In the genomic region with DNA sequence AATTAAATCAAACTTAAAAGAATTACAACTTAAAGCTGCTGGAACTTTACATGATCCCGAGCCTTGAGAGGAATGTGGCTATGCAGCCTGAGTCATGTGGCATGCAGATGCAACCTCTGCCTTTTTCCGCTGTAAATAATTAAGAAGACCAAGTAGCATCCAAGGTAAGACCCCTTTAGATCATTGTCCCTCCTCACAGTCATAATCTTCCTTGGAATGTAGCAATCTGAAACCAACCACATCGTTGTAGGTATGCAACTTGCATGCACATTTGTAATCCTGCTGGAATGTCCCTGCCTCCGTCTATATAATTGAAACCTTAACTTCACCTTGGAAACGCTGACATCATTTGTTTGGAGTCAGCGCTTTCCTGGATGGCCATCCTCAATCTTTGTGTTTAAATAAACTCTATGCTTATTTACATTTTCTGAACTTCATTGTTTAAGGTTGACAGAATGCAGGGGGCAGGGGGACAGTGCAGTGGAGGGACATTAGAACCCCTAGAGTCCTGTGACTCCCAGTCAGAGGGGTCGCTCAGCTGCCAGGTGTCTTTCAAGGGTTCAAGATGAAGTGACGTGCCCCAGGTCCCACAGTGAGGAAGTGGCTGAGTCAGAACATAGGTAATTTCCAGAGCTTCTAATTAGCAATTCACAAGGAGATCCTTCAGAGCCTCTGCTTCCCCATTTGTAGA, we compare ENCODE assay signal across 8 cellular contexts.
DNase-seq lines count a peak whose midpoint lies in the region; ATAC-seq and TF ChIP-seq lines count a peak whose summit lies in the region.

No MANE protein-coding gene starts in this region.

- H3K4ac ChIP-seq in mesendoderm (ENCODE audit: low read depth, low read length): peak overlapping the region; percentile 66

- H4K20me1 ChIP-seq in PC-9 (ENCODE audit: insufficient read depth): no peaks in the 10 kb centered on the region

- no peak overlapping the region for H3K23ac ChIP-seq in mesendoderm (ENCODE audit: low read length)

- no peak for TF ChIP-seq CTCF in PC-9 (conservative IDR thresholded peaks at IDR 0.05)
- no peak for TF ChIP-seq CTCF in choroid plexus epithelial cell (conservative IDR thresholded peaks at IDR 0.05; ENCODE audit: low read depth, low read length)

- H3K36me3 ChIP-seq in PC-9 (ENCODE audit: low read depth) (no peaks in the 10 kb centered on the region), mesendoderm (ENCODE audit: control insufficient read depth, insufficient read depth, low read length) (no peaks in the 10 kb centered on the region)

- H2BK5ac ChIP-seq in mesendoderm (ENCODE audit: low read length): peak overlapping the region; percentile 40

- peak overlapping the region; percentile 61 for H3K4me3 ChIP-seq in PC-9
- peak overlapping the region; percentile 68 for H3K4me3 ChIP-seq in choroid plexus epithelial cell (ENCODE audit: low read depth, low read length)
- peak overlapping the region; percentile 39 for H3K4me3 ChIP-seq in mesendoderm (ENCODE audit: low read length)

- peak; percentile 64 for DNase-seq in AG08395 (ENCODE audit: low spot score)
- peak; percentile 28 for DNase-seq in GF-D8 (lab: John Stamatoyannopoulos, UW)
- peak; percentile 48 to 89 for DNase-seq in PC-9
- DNase-seq in choroid plexus epithelial cell (ENCODE audit: low read depth): peak; percentile 88
- DNase-seq in mesendoderm: peak; percentile 96
- DNase-seq in central memory CD4-positive, alpha-beta T cell: no peak
- no peak for DNase-seq in activated CD4-positive, CD25-positive, alpha-beta regulatory T cell treated with anti-CD3 and anti-CD28 coated beads, Interleukin-2, amount 50 U/mL, for 72 hours

- H2AK5ac ChIP-seq in mesendoderm (ENCODE audit: low read length): peak overlapping the region; percentile 50

- H3K79me2 ChIP-seq in PC-9 (ENCODE audit: low read depth) (0 out of 2 replicates have a peak, but pooled peaks cover 5% of the 10 kb centered on the region), mesendoderm (ENCODE audit: control insufficient read depth, insufficient read depth, low read length) (peaks cover 4% of the 10 kb centered on the region)

- intact Hi-C loops in PC-9 (cut with micrococcal nuclease; ENCODE audit: unreplicated experiment): loop anchor here (1.0 to 5.0 kb wide), 3 partner anchors 111 to 398 kb away; a partner anchor contains a TSS

- BruUV-seq in PC-9 (replicated peaks; lab: Mats Ljungman, UMichigan): TSS peak; percentile 62

- H4K8ac ChIP-seq in mesendoderm (ENCODE audit: low read depth, low read length): peak overlapping the region; percentile 59

- H3K27ac ChIP-seq in PC-9 (peak overlapping the region; percentile 64), mesendoderm (ENCODE audit: low read depth, low read length) (peak overlapping the region; percentile 82)

- H4K5ac ChIP-seq in mesendoderm (ENCODE audit: low read length): no peak overlapping the region

- H2AFZ ChIP-seq in PC-9: peak overlapping the region; percentile 94

- H3F3A ChIP-seq in PC-9 (ENCODE audit: insufficient read depth, low read depth): peaks cover 12% of the 10 kb centered on the region; the same call in 1 of the 2 replicates

- H3K9me3 ChIP-seq in PC-9 (ENCODE audit: insufficient read depth, low read depth): no peaks in the 10 kb centered on the region

- no CpG with 5 or more reads among the region's 8 CpGs for WGBS in mesendoderm (ENCODE audit: extremely low coverage, insufficient coverage, low lambda C conversion rate)

- CTCF ChIA-PET in PC-9 (lab: Charles Lee): no interaction called here

- H3K56ac ChIP-seq in mesendoderm (ENCODE audit: low read length): peak overlapping the region; percentile 11

- H3K18ac ChIP-seq in mesendoderm (ENCODE audit: low read length): peak overlapping the region; percentile 82

- H2BK15ac ChIP-seq in mesendoderm (replicated peaks; ENCODE audit: low read depth): no peak overlapping the region

- H3K9ac ChIP-seq in mesendoderm (ENCODE audit: low read length): peak overlapping the region; percentile 65

- H3K9me2 ChIP-seq in PC-9 (ENCODE audit: insufficient read depth): no peaks in the 10 kb centered on the region

- H3K4me2 ChIP-seq in PC-9: peak overlapping the region; percentile 89
- peak overlapping the region; percentile 72 for H3K4me2 ChIP-seq in mesendoderm (ENCODE audit: low read length)

- H2BK120ac ChIP-seq in mesendoderm (ENCODE audit: low read depth, low read length): no peak overlapping the region

- H3K27me3 ChIP-seq in PC-9 (ENCODE audit: insufficient read depth, low read depth): no peaks in the 10 kb centered on the region
- H3K27me3 ChIP-seq in mesendoderm (ENCODE audit: insufficient read depth, low read length, poor library complexity): no peaks in the 10 kb centered on the region

- H3K4me1 ChIP-seq in PC-9 (replicated peaks; ENCODE audit: insufficient read depth): peaks cover 17% of the 10 kb centered on the region
- H3K4me1 ChIP-seq in mesendoderm (ENCODE audit: control insufficient read depth, low read depth, low read length): peaks cover 13% of the 10 kb centered on the region

- no peak for ATAC-seq in GM19324 (IDR thresholded peaks at IDR 0.05; ENCODE audit: low FRiP score, unreplicated experiment)

- POLR2A ChIA-PET in PC-9 (lab: Charles Lee; ENCODE audit: unreplicated experiment): interaction anchor here (0.6 to 0.9 kb wide), 3 partner anchors 8 to 153 kb away, joined by 3 to 7 read pairs (median 7); no protein-coding TSS in a partner anchor

- no peaks in the 10 kb centered on the region for H3K79me1 ChIP-seq in mesendoderm (ENCODE audit: low read length)

Comparison
In these comparisons a context has a peak if more than half of its experiments do, and no peak if none do; other contexts are left out.
1. DNase-seq: peak in AG08395 (single experiment), GF-D8 (single experiment), PC-9 (2 of 2), choroid plexus epithelial cell (single experiment) and mesendoderm (single experiment); none in central memory CD4-positive, alpha-beta T cell (single experiment) and activated CD4-positive, CD25-positive, alpha-beta regulatory T cell treated with anti-CD3 and anti-CD28 coated beads, Interleukin-2, amount 50 U/mL, for 72 hours (single experiment).
2. Peak in every context shown above with its lines, with median percentiles within 50 percentile points of each other: H3K4me3 ChIP-seq.